13 cellular contexts compared by ENCODE assay signal in genomic region chr16:56998861-56999260, GRCh38. TPM values are rescaled to one million over a fixed set of nuclear protein-coding genes. Genes with fewer than 3 reads are reported as not detected.
DNase-seq lines count a peak whose midpoint lies in the region; ATAC-seq, FAIRE-seq and TF ChIP-seq lines count a peak whose summit lies in the region.
"Had no signal": no experiment of that assay in that cellular context is flagged by ENCODE, and none has a peak within 500 bp of the region (broad histone marks: within the 10 kb centered on the region; RNA-seq: fewer than 3 reads in every experiment).

No MANE protein-coding gene starts in this region.

- H3K4me1 ChIP-seq in BLaER1 = peaks cover 67% of the 10 kb centered on the region

- no peak overlapping the region for H3K27ac ChIP-seq in BLaER1
- H3K27ac ChIP-seq: SK-N-MC had no signal

- ATAC-seq in central memory CD8-positive, alpha-beta T cell (replicated peaks; ENCODE audit: extremely low read depth, poor library complexity, severe bottlenecking) = no peak

- no peak overlapping the region; the same call in 1 of the 2 replicates for H3K9ac ChIP-seq in BLaER1

- H3K4me1 Mint-ChIP-seq in central memory CD8-positive, alpha-beta T cell = peaks cover 93% of the 10 kb centered on the region

- no peaks in the 10 kb centered on the region for H3K9me3 Mint-ChIP-seq in central memory CD8-positive, alpha-beta T cell

- peaks cover 47% of the 10 kb centered on the region for H3K36me3 Mint-ChIP-seq in central memory CD8-positive, alpha-beta T cell (ENCODE audit: insufficient read depth)

- no peak for TF ChIP-seq POLR2A in GM12892 (IDR thresholded peaks at IDR 0.05; ENCODE audit: low read depth, low read length)

- DNase-seq in GM12892 (ENCODE audit: insufficient read length) (no peak), posterior vena cava (ENCODE audit: low spot score) (peak; percentile 60), NCI-H1930 (lab: John Stamatoyannopoulos, UW) (no peak), NCI-H2171 treated with DMSO at 0.1 percent for 48 hours (lab: John Stamatoyannopoulos, UW) (no peak), AG08395 (ENCODE audit: low spot score) (no peak), NCI-H526 (lab: John Stamatoyannopoulos, UW) (no peak)
- DNase-seq in central memory CD8-positive, alpha-beta T cell (ENCODE audit: low spot score in 2 of 2) = no peak
- DNase-seq: left colon; NCI-H1694; NK-92 treated with Interleukin-12 subunit alpha and Interleukin-12 subunit beta, amount 100 ng/mL, for 24 hours had no signal

- no peaks in the 10 kb centered on the region for H3K9me3 ChIP-seq in BLaER1

- intact Hi-C loops in posterior vena cava (cut with DNase I) = no loop called here

- H3K27ac Mint-ChIP-seq in central memory CD8-positive, alpha-beta T cell (ENCODE audit: low read depth) = peak overlapping the region; percentile 97

- H3K4me3 ChIP-seq in BLaER1 = no peak overlapping the region
- H3K4me3 ChIP-seq: K562, SK-N-MC had no signal

- peak overlapping the region; percentile 77 for H3K4me3 Mint-ChIP-seq in central memory CD8-positive, alpha-beta T cell

- H3K27me3 ChIP-seq in BLaER1 = no peaks in the 10 kb centered on the region

- H4K20me1 ChIP-seq in BLaER1 = peaks cover 32% of the 10 kb centered on the region; the same call in 1 of the 2 replicates

- FAIRE-seq in GM12892 (lab: Jason Lieb, UNC) = peak; percentile 21
- FAIRE-seq: K562 had no signal

- no peaks in the 10 kb centered on the region for H3K27me3 Mint-ChIP-seq in central memory CD8-positive, alpha-beta T cell

- H3K36me3 ChIP-seq in BLaER1 = no peaks in the 10 kb centered on the region

- H3K4me2 ChIP-seq in BLaER1 = peak overlapping the region; percentile 68; the same call in 1 of the 2 replicates

RNA-seq across cellular contexts. Expression of gene NLRC5, which starts 9.5 kb away (rescaled TPM):
- 99.5 TPM for polyA plus RNA-seq in GM12892 (2012; ENCODE audit: missing spikeins)
- total RNA-seq in posterior vena cava = 10 to 100 TPM; 37.8 to 53.2 TPM
- polyA plus RNA-seq: K562 had no signal

RNA-seq across cellular contexts. Expression of gene CETP, which starts 37.1 kb away (rescaled TPM):
- polyA plus RNA-seq in GM12892 (2012; ENCODE audit: missing spikeins) = 9.0 TPM
- under 1 TPM in 1 of 2 donors, not detected in 1; 0.60 TPM for total RNA-seq in posterior vena cava
- total RNA-seq: K562 had no signal
